In the genomic region with DNA sequence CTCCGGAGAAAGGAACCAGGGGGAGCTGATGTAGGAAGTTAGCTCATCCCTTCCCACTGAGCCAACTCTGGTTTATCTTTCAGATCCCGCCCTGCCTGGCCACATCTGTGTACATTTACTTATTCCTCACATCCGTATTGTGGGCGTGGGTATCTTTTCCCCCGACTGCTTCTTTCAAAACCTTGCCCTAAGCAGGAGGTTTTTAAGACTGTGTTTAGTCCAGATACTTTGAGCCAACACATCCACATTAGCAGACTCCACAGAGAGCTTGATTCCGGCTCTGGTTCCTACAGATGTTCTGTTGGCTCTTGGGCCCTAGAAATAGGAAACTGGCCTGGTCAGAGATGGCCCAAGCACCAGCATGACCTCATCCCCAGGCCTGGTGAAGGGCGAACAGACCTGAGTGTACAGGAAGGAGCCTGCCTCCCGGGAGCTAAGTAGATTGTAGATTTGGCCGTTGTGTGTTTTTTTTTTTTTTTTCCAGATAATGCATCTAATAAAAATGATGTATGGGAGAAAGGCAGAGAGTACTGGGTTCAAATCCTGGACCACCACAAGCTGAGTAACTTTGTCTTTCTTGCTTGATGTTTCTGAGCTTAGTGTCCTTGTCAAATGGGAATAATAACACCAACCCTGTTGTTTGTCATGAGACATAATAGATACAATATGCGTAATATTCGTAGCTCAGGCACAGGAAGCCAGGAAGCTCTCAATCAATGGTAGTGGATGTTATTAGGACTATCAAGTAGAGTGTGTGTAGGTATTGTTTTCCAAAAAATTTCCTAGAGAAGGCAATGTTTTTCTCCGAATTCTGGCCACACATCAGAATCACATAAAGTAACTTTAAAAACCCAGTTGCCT, we compare ENCODE assay signal across 12 cellular contexts.
DNase-seq lines count a peak whose midpoint lies in the region; ATAC-seq and TF ChIP-seq lines count a peak whose summit lies in the region.
"Had no signal": no experiment of that assay in that cellular context is flagged by ENCODE, and none has a peak within 500 bp of the region (broad histone marks: within the 10 kb centered on the region; RNA-seq: fewer than 3 reads in every experiment).

No MANE protein-coding gene starts in this region.

- H3K27ac ChIP-seq in prostate gland, result peak overlapping the region in 1 of 2 donors; percentile 7

- H3K27me3 ChIP-seq in prostate gland (replicated peaks; ENCODE audit: insufficient read depth), result no peaks in the 10 kb centered on the region
- H3K27me3 ChIP-seq: ascending aorta had no signal

- peak; percentile 42 for DNase-seq in GM04503 (ENCODE audit: low read depth)
- peak; percentile 72 for DNase-seq in islet precursor cell
- peak; percentile 70 for DNase-seq in smooth muscle cell of the brain vasculature (ENCODE audit: low read depth, low spot score)
- no peak for DNase-seq in NCI-H2081 treated with DMSO at 0.1 percent for 48 hours (lab: John Stamatoyannopoulos, UW)
- DNase-seq in prostate gland (ENCODE audit: low spot score), result no peak
- DNase-seq in hypothalamus (lab: John Stamatoyannopoulos, UW), result no peak
- DNase-seq: MM.1S; naive thymus-derived CD4-positive, alpha-beta T cell; substantia nigra had no signal

- H3K4me1 Mint-ChIP-seq in brain, result peaks cover 30% of the 10 kb centered on the region

- no peaks in the 10 kb centered on the region for H3K36me3 ChIP-seq in prostate gland
- H3K36me3 ChIP-seq: ascending aorta had no signal

- intact Hi-C loops in prostate gland (cut with DNase I), result no loop called here

- peaks cover 16% of the 10 kb centered on the region for H3K36me3 Mint-ChIP-seq in brain

- H3K4me3 ChIP-seq in prostate gland, result no peak overlapping the region
- H3K4me3 ChIP-seq: ascending aorta had no signal

- H3K9me3 Mint-ChIP-seq in brain, result peaks cover 2 to 23% (median 15%) of the 10 kb centered on the region in 5 experiments

- 58% methylated on average over 12 of the region's 12 CpGs for WGBS in prostate gland

- no peaks in the 10 kb centered on the region for H3K9me3 ChIP-seq in prostate gland
- H3K9me3 ChIP-seq: ascending aorta had no signal

- H3K27me3 Mint-ChIP-seq in brain, result peaks cover 4% of the 10 kb centered on the region
- H3K27me3 Mint-ChIP-seq: naive thymus-derived CD4-positive, alpha-beta T cell had no signal

- TF ChIP-seq CTCF in brain (conservative IDR thresholded peaks at IDR 0.05) (no peak), prostate gland (IDR thresholded peaks at IDR 0.05) (no peak)

- H3K4me3 Mint-ChIP-seq in brain, result no peak overlapping the region
- H3K4me3 Mint-ChIP-seq: naive thymus-derived CD4-positive, alpha-beta T cell had no signal

- no peak for ATAC-seq in esophagus mucosa
- ATAC-seq: naive thymus-derived CD4-positive, alpha-beta T cell had no signal

- H3K4me1 ChIP-seq in prostate gland (replicated peaks), result peaks cover 3% of the 10 kb centered on the region
- H3K4me1 ChIP-seq: ascending aorta had no signal

- TF ChIP-seq POLR2A in prostate gland (IDR thresholded peaks at IDR 0.05), result no peak

- peak overlapping the region in 3 of 5 experiments; percentile 35 to 84 (median 81) for H3K27ac Mint-ChIP-seq in brain
- H3K27ac Mint-ChIP-seq: naive thymus-derived CD4-positive, alpha-beta T cell had no signal

Comparison
In these comparisons a context has a peak if more than half of its experiments do, and no peak if none do; other contexts are left out.
1. DNase-seq: peak in GM04503 (single experiment), islet precursor cell (single experiment) and smooth muscle cell of the brain vasculature (single experiment); none in NCI-H2081 treated with DMSO at 0.1 percent for 48 hours (single experiment), prostate gland (single experiment) and hypothalamus (0 of 51).